In the genomic region with DNA sequence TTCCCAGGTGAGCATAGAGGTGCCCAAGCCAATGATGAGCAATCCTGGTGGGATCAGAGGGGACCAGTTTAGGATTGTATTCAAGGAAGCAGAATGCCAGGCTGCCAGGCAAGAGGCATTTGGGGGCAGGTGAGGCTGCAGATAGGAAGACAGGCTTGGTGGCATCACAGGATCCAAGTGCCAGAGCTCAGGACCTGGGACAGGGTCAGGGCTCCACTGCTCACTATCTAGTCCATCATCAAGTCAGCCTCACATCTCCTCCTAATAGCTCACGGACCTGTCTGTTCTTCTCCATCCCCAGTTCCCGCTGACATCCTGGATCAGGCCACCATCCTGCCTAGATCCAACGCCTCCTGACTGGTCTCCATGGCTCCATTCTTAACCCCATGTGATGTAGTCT, we compare ENCODE assay signal across 39 cellular contexts. TPM values are rescaled to one million over a fixed set of nuclear protein-coding genes. Genes with fewer than 3 reads are reported as not detected.
"Had no signal": no experiment of that assay in that cellular context is flagged by ENCODE, and none has a peak within 500 bp of the region (broad histone marks: within the 10 kb centered on the region; RNA-seq: fewer than 3 reads in every experiment).

No MANE protein-coding gene starts in this region.

- H3K36me3 ChIP-seq: brain microvascular endothelial cell, cardiac muscle cell had no signal

- H3K27ac Mint-ChIP-seq: activated CD4-positive, alpha-beta memory T cell treated with anti-CD3 and anti-CD28 coated beads, Interleukin-2, amount 10 ng/mL, durations not matched to agents 7 days and 5 days; activated CD8-positive, alpha-beta memory T cell treated with anti-CD3 and anti-CD28 coated beads, Interleukin-2, amount 10 ng/mL, durations not matched to agents 7 days and 5 days; activated naive CD4-positive, alpha-beta T cell treated with anti-CD3 and anti-CD28 coated beads, Interleukin-2, amount 10 ng/mL, durations not matched to agents 7 days and 5 days; activated naive CD8-positive, alpha-beta T cell treated with anti-CD3 and anti-CD28 coated beads for 36 hours; T-helper 17 cell had no signal

- ATAC-seq: activated CD8-positive, alpha-beta memory T cell treated with anti-CD3 and anti-CD28 coated beads, Interleukin-2, amount 10 ng/mL, durations not matched to agents 7 days and 5 days; Right ventricle myocardium inferior; SK-N-SH treated with all-trans-retinoic acid at 6 μM for 48 hours; T-cell; T-helper 17 cell had no signal

- FAIRE-seq: RCC 7860 had no signal

- H3K27me3 Mint-ChIP-seq: activated CD8-positive, alpha-beta memory T cell treated with anti-CD3 and anti-CD28 coated beads, Interleukin-2, amount 10 ng/mL, durations not matched to agents 7 days and 5 days; activated naive CD8-positive, alpha-beta T cell treated with anti-CD3 and anti-CD28 coated beads for 36 hours; T-cell had no signal

- H3K27ac ChIP-seq: brain microvascular endothelial cell, cardiac muscle cell, PC-9, RWPE1, VCaP had no signal

- H3K4me3 Mint-ChIP-seq: activated CD4-positive, alpha-beta memory T cell treated with anti-CD3 and anti-CD28 coated beads, Interleukin-2, amount 10 ng/mL, durations not matched to agents 7 days and 5 days; activated CD8-positive, alpha-beta memory T cell treated with anti-CD3 and anti-CD28 coated beads, Interleukin-2, amount 10 ng/mL, durations not matched to agents 7 days and 5 days; activated naive CD4-positive, alpha-beta T cell treated with anti-CD3 and anti-CD28 coated beads, Interleukin-2, amount 10 ng/mL, durations not matched to agents 7 days and 5 days; activated naive CD8-positive, alpha-beta T cell treated with anti-CD3 and anti-CD28 coated beads for 36 hours; central memory CD8-positive, alpha-beta T cell; T-cell; T-helper 17 cell had no signal

- H3K4me3 ChIP-seq: cardiac muscle cell, PC-9 had no signal

- H3K27me3 ChIP-seq: brain microvascular endothelial cell, cardiac muscle cell had no signal

- DNase-seq: activated CD4-positive, alpha-beta memory T cell treated with anti-CD3 and anti-CD28 coated beads, Interleukin-2, amount 10 ng/mL, durations not matched to agents 7 days and 5 days; activated CD4-positive, alpha-beta T cell treated with anti-CD3 and anti-CD28 coated beads for 1 hour; activated CD4-positive, alpha-beta T cell treated with anti-CD3 and anti-CD28 coated beads for 48 hours; activated CD4-positive, CD25-positive, alpha-beta regulatory T cell; activated CD8-positive, alpha-beta memory T cell treated with anti-CD3 and anti-CD28 coated beads for 24 hours; activated CD8-positive, alpha-beta memory T cell treated with anti-CD3 and anti-CD28 coated beads, Interleukin-2, amount 10 ng/mL, durations not matched to agents 7 days and 5 days; activated CD8-positive, alpha-beta memory T cell treated with anti-CD3 and anti-CD28 coated beads, Interleukin-2, amount 50 U/mL, for 48 hours; activated effector memory CD4-positive, alpha-beta T cell treated with Interleukin-2 at 50 U/mL for 16 hours; activated naive CD4-positive, alpha-beta T cell treated with anti-CD3 and anti-CD28 coated beads, Interleukin-2, amount 10 ng/mL, durations not matched to agents 7 days and 5 days; activated naive CD8-positive, alpha-beta T cell treated with anti-CD3 and anti-CD28 coated beads for 36 hours; activated T-cell treated with anti-CD3 and anti-CD28 coated beads, Interleukin-2, amount 50 U/mL, for 48 hours; amniotic stem cell; aorta; brain microvascular endothelial cell; NCI-H1092 treated with DMSO at 0.1 percent for 48 hours; NCI-H1417; NCI-H146; NCI-H187; NCI-H2029 treated with DMSO at 0.1 percent for 48 hours; NCI-H2107; NCI-H2171; NCI-H510A; NCI-H526; NCI-H748 treated with DMSO at 0.1 percent for 48 hours; NK-92 treated with Interleukin-12 subunit alpha and Interleukin-12 subunit beta, amount 100 ng/mL, for 24 hours; PC-9; SIG-M5; T-cell; T-helper 17 cell; T-helper 9 cell had no signal

RNA-seq across cellular contexts. Expression of a gene that starts 47.6 kb away (rescaled TPM):
- total RNA-seq: activated CD4-positive, alpha-beta memory T cell treated with anti-CD3 and anti-CD28 coated beads, Interleukin-2, amount 10 ng/mL, durations not matched to agents 7 days and 5 days; activated CD8-positive, alpha-beta memory T cell treated with anti-CD3 and anti-CD28 coated beads, Interleukin-2, amount 10 ng/mL, durations not matched to agents 7 days and 5 days; activated naive CD8-positive, alpha-beta T cell treated with anti-CD3 and anti-CD28 coated beads for 36 hours; aorta; M059J; Right ventricle myocardium inferior; SK-MEL-5; T-cell; T-helper 17 cell had no signal
- polyA plus RNA-seq: aorta had no signal
